ENCODE assay signal across 1 cellular context in the genomic region with DNA sequence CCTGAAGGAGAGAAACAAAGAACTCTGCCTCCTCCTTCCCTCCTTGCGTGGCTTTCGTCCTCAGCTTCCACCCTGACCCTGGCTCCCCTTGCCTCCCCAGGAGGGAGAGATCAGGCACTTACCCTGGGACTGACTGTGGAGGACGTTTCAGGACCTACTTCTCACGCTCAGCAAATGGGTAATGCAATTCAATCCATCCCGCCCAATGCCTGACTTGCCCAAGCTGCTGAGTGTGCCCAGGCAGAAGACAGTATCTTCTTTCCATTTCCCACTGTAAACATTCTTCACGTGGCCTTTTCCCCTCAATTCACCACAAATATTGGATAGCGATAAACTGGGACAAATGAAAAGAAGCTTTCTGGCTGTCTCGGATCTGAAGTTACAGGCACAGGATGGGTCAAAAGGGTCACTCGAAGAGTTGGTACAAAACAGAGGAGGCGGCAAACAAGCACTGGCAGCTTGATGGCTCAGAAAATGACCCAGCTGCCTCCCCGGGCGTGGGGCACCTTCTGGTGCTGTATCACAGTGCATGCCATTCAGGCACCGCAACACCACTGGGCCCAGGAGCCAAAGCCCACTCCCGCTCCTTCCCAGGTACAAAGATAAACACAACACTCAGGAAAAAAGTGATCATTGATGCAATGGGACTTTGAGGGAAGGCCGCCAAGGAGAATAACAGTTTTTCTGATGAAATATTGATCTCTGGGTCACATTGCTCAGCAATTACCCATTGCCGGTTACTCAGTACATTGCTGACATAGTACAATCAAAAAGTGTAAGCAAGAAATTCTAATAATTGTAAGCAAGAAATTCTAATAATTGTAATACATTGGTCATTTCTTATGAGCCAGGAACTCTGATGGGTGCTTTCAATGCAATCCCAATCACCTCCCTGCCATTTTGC.
TF ChIP-seq lines count a peak whose summit lies in the region.

No MANE protein-coding gene starts in this region.

TF ChIP-seq in liver, 16 proteins besides CTCF, POLR2A, EP300 and RAD21 (continued from another document):
- no peak for TF ChIP-seq REST (IDR thresholded peaks at IDR 0.05)
- TF ChIP-seq TAF1 (conservative IDR thresholded peaks at IDR 0.05), result no peak
- TF ChIP-seq SP1 (IDR thresholded peaks at IDR 0.05), result no peak
- no peak for TF ChIP-seq FOXA1 (IDR thresholded peaks at IDR 0.05)
- TF ChIP-seq RXRA (IDR thresholded peaks at IDR 0.05), result no peak
